Comparison of ENCODE assay signal across 1 cellular context in genomic region chr3:188617988-188618701, GRCh38.
TF ChIP-seq lines count a peak whose summit lies in the region.

No MANE protein-coding gene starts in this region.

TF ChIP-seq in HepG2, 621 proteins besides CTCF, POLR2A, EP300 and RAD21 (continued from another document and continues in another):
- TF ChIP-seq ZBTB44 (CRISPR knock-in tag; IDR thresholded peaks at IDR 0.05) = no peak
- TF ChIP-seq CREM (IDR thresholded peaks at IDR 0.05) = peak; percentile 47; the same call in 1 of the 2 replicates
- no peak for TF ChIP-seq CREM (CRISPR knock-in tag; IDR thresholded peaks at IDR 0.05)
- no peak for TF ChIP-seq MNT (IDR thresholded peaks at IDR 0.05)
- no peak for TF ChIP-seq IRX3 (CRISPR knock-in tag; IDR thresholded peaks at IDR 0.05; ENCODE audit: borderline replicate concordance, low read depth)
- no peak for TF ChIP-seq SOX13 (IDR thresholded peaks at IDR 0.05)
- TF ChIP-seq SOX13 (CRISPR knock-in tag; conservative IDR thresholded peaks at IDR 0.05 in 1 of 2, IDR thresholded peaks at IDR 0.05 in 1 of 2) = peak in 1 of 2 experiments; percentile 36; a peak in 1 of 4 replicates
- peak; percentile 49; the same call in 1 of the 2 replicates for TF ChIP-seq NCOA2 (CRISPR knock-in tag; IDR thresholded peaks at IDR 0.05)
- TF ChIP-seq ZKSCAN5 (CRISPR knock-in tag; IDR thresholded peaks at IDR 0.05) = no peak
- no peak for TF ChIP-seq ZNF468 (CRISPR knock-in tag; IDR thresholded peaks at IDR 0.05)
- TF ChIP-seq ZNF720 (CRISPR knock-in tag; IDR thresholded peaks at IDR 0.05) = no peak
- no peak for TF ChIP-seq THAP9 (CRISPR knock-in tag; IDR thresholded peaks at IDR 0.05; ENCODE audit: borderline replicate concordance)
- no peak for TF ChIP-seq NFRKB (IDR thresholded peaks at IDR 0.05)
- TF ChIP-seq ZBTB49 (CRISPR knock-in tag; IDR thresholded peaks at IDR 0.05; ENCODE audit: borderline replicate concordance) = no peak
- peak; percentile 54; the same call in 1 of the 2 replicates for TF ChIP-seq ARID5B (CRISPR knock-in tag; IDR thresholded peaks at IDR 0.05)
- no peak for TF ChIP-seq ZNF33A (CRISPR knock-in tag; IDR thresholded peaks at IDR 0.05; ENCODE audit: borderline replicate concordance)
- no peak for TF ChIP-seq ETS1 (CRISPR knock-in tag; IDR thresholded peaks at IDR 0.05)
- TF ChIP-seq ZEB1 (IDR thresholded peaks at IDR 0.05; ENCODE audit: insufficient replicate concordance, low read depth) = no peak
- TF ChIP-seq ADNP (CRISPR knock-in tag; IDR thresholded peaks at IDR 0.05) = no peak
- TF ChIP-seq STAG1 (CRISPR knock-in tag; IDR thresholded peaks at IDR 0.05) = no peak
- TF ChIP-seq ZNF883 (CRISPR knock-in tag; IDR thresholded peaks at IDR 0.05; ENCODE audit: not compliant biosample characterization) = no peak
- TF ChIP-seq ZBTB1 (CRISPR knock-in tag; IDR thresholded peaks at IDR 0.05; ENCODE audit: borderline replicate concordance) = no peak
- TF ChIP-seq NFATC3 (CRISPR knock-in tag; IDR thresholded peaks at IDR 0.05) = no peak
- peak; percentile 83 for TF ChIP-seq ZBTB43 (CRISPR knock-in tag; conservative IDR thresholded peaks at IDR 0.05)
- TF ChIP-seq ZNF124 (CRISPR knock-in tag; IDR thresholded peaks at IDR 0.05) = no peak
- TF ChIP-seq HMG20A (CRISPR knock-in tag; IDR thresholded peaks at IDR 0.05; ENCODE audit: borderline replicate concordance) = peak; percentile 56; the same call in 1 of the 2 replicates
- TF ChIP-seq NFAT5 (CRISPR knock-in tag; IDR thresholded peaks at IDR 0.05) = no peak
- no peak; the same call in 1 of the 2 replicates for TF ChIP-seq SOX5 (CRISPR knock-in tag; IDR thresholded peaks at IDR 0.05; ENCODE audit: borderline replicate concordance)
- TF ChIP-seq ZNF598 (CRISPR knock-in tag; IDR thresholded peaks at IDR 0.05; ENCODE audit: borderline replicate concordance) = no peak
- TF ChIP-seq PRDM10 (CRISPR knock-in tag; IDR thresholded peaks at IDR 0.05; ENCODE audit: low read depth) = no peak
